Comparison of ENCODE assay signal across 7 cellular contexts in the genomic region with DNA sequence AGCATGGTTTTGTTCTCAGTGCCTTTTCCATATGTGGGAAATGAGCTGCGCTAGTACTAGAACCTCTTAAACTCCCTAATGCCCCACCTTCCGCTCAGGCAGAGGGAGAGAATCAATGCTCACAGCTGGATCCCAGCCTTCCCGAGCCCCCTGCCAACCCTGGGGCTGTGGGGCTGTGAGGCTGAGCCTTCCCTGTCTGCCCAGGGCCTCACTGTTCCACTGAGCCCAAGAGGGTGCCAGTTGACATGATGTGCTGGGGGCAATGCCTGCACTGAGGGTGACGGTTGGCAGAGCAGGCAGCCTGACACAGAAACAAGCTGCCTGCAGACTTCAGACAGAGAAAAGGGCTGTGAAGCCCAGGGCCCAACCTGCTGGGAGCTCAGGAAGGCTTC.
"Had no signal": no experiment of that assay in that cellular context is flagged by ENCODE, and none has a peak within 500 bp of the region (broad histone marks: within the 10 kb centered on the region; RNA-seq: fewer than 3 reads in every experiment).

No MANE protein-coding gene starts in this region.

- FAIRE-seq: H1, H54, HepG2 had no signal

- DNase-seq: HCEC 1CT, KBM-7 had no signal

- H3K27ac ChIP-seq: HL-60 had no signal

- H3K4me2 ChIP-seq: GM23338 had no signal

- H3K4me3 ChIP-seq: GM23338 had no signal

- H2AFZ ChIP-seq: GM23338 had no signal
